Comparison of ENCODE assay signal across 13 cellular contexts in the genomic region with DNA sequence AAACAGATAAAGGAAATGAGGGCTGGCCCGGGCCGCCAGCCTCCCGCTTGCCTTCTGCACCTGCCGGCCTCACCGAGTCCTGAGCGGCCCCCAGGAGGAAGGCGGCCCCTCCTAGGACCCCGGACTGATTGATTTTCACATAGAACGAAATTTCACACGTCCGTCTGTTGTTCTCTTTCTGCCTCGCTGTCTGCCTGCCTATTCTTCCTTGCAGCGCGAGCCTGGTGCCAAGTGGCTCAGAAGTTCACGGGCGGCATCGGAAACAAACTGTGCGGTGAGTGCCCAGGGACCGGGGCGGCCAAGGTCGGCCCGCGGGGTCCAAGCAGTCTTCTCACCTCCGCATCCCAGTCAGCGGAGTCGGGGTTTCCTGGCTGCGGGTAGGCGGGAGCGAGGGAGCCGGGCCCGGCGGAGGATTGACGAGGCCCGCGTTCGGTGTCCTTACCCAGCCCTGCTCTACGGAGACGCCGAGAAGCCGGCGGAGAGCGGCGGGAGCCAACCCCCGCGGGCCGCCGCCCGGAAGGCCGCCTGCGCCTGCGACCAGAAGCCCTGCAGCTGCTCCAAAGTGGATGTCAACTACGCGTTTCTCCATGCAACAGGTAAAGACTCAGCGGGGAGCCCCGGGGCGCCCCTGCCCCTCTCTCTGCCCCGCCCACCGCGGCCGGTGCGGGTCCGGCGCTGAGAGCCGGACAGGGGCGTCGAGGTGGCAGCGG. TPM values are rescaled to one million over a fixed set of nuclear protein-coding genes. Genes with fewer than 3 reads are reported as not detected.
DNase-seq lines count a peak whose midpoint lies in the region; ATAC-seq and TF ChIP-seq lines count a peak whose summit lies in the region.
"Had no signal": no experiment of that assay in that cellular context is flagged by ENCODE, and none has a peak within 500 bp of the region (broad histone marks: within the 10 kb centered on the region; RNA-seq: fewer than 3 reads in every experiment).

No MANE protein-coding gene starts in this region.

- intact Hi-C loops in thyroid gland (cut with DNase I), result no loop called here
- intact Hi-C loops in mammary epithelial cell (cut with micrococcal nuclease), result no loop called here

- in situ Hi-C loops in mammary epithelial cell (cut with MboI; ENCODE audit: low sequenced_read_pairs in 2 of 2), result no loop called here

- H3K4me1 ChIP-seq in HUES64 (ENCODE audit: insufficient read depth, low read length) (peaks cover 26% of the 10 kb centered on the region), neuronal stem cell (ENCODE audit: control insufficient read depth in 2 of 2, insufficient read depth in 1 of 2, low read depth in 1 of 2, low read length in 2 of 2) (peaks cover 10 to 20% of the 10 kb centered on the region in 2 donors), thyroid gland (peaks cover 5 to 8% of the 10 kb centered on the region in 2 donors), mammary epithelial cell (ENCODE audit: insufficient read depth, low read length) (no peaks in the 10 kb centered on the region)

- no peak overlapping the region for H4K8ac ChIP-seq in neuronal stem cell (ENCODE audit: low read depth, low read length)

- H2BK12ac ChIP-seq in neuronal stem cell (ENCODE audit: low read length), result no peak overlapping the region

- no peaks in the 10 kb centered on the region for H3K79me2 ChIP-seq in mammary epithelial cell (ENCODE audit: insufficient read depth, low read length)

- H3K27me3 ChIP-seq in HUES64 (ENCODE audit: insufficient read depth, low read length), result peaks cover 94% of the 10 kb centered on the region
- peaks cover 27 to 100% (median 85%) of the 10 kb centered on the region in 3 experiments for H3K27me3 ChIP-seq in neuronal stem cell (ENCODE audit: control insufficient read depth in 3 of 3, insufficient read depth in 3 of 3, low read depth in 1 of 3, low read length in 3 of 3)
- peaks cover 8% of the 10 kb centered on the region for H3K27me3 ChIP-seq in thyroid gland
- H3K27me3 ChIP-seq in mammary epithelial cell (ENCODE audit: insufficient read depth, low read length), result peaks cover 40% of the 10 kb centered on the region

- H3K9ac ChIP-seq in HUES64 (ENCODE audit: low read depth, low read length) (no peak overlapping the region), neuronal stem cell (ENCODE audit: low read depth, low read length, poor library complexity) (no peak overlapping the region), mammary epithelial cell (ENCODE audit: insufficient read depth, low read length) (no peak overlapping the region)

- WGBS in HUES64, result under 1% methylated on average over 67 of the region's 67 CpGs
- WGBS in neuronal stem cell (ENCODE audit: extremely low coverage in 2 of 2, insufficient read length in 2 of 2, insufficient replicate concordance in 1 of 2), 2 donors, result no CpG with 5 or more reads among the region's 67 CpGs
- 4 to 5% methylated on average over 36 to 37 of the region's 67 CpGs for WGBS in thyroid gland, 2 donors
- 4% methylated on average over 26 of the region's 67 CpGs for WGBS in mammary epithelial cell (ENCODE audit: low coverage, missing lambda C conversion rate)

- no peak overlapping the region for H3K4ac ChIP-seq in neuronal stem cell (ENCODE audit: low read length)

- peak overlapping the region; percentile 53 for H3K4me3 ChIP-seq in HUES64 (ENCODE audit: low read length)
- H3K4me3 ChIP-seq in coronary artery, result peak overlapping the region; percentile 55
- no peak overlapping the region for H3K4me3 ChIP-seq in neuronal stem cell (ENCODE audit: low read length in 2 of 2)
- H3K4me3 ChIP-seq in thyroid gland (replicated peaks in 1 of 3), result no peak overlapping the region
- H3K4me3 ChIP-seq in mammary epithelial cell (replicated peaks in 1 of 3; ENCODE audit: insufficient read depth in 1 of 3, low read depth in 2 of 3, low read length in 3 of 3), result no peak overlapping the region

- H2BK15ac ChIP-seq in neuronal stem cell (ENCODE audit: low read length), result no peak overlapping the region

- H3K4me2 ChIP-seq in neuronal stem cell (ENCODE audit: insufficient read depth, low read length, poor library complexity, severe bottlenecking) (peak overlapping the region; percentile 60), mammary epithelial cell (ENCODE audit: insufficient read depth, low read depth, low read length) (no peak overlapping the region)

- ATAC-seq in HG03442 (IDR thresholded peaks at IDR 0.05; ENCODE audit: unreplicated experiment), result no peak
- ATAC-seq: left ventricle myocardium superior, right cardiac atrium had no signal

- H2BK120ac ChIP-seq in neuronal stem cell (ENCODE audit: low read depth, low read length), result no peak overlapping the region

- H2AK5ac ChIP-seq in neuronal stem cell (ENCODE audit: low read depth, low read length), result no peak overlapping the region

- no peaks in the 10 kb centered on the region for H4K20me1 ChIP-seq in mammary epithelial cell (ENCODE audit: insufficient read depth, low read length)

- no TSS peak for BruUV-seq in mammary epithelial cell (replicated peaks; lab: Mats Ljungman, UMichigan)

- dilution Hi-C loops in mammary epithelial cell (cut with HindIII; ENCODE audit: low sequenced_read_pairs), result no loop called here

- CTCF ChIA-PET in mammary epithelial cell (lab: Charles Lee; ENCODE audit: low non-redundant PET), result no interaction called here

- no peak overlapping the region for H4K91ac ChIP-seq in neuronal stem cell (ENCODE audit: low read depth, low read length, poor library complexity)

- H3K18ac ChIP-seq in neuronal stem cell (ENCODE audit: low read length), result peak overlapping the region; percentile 49

- H2AFZ ChIP-seq in neuronal stem cell (ENCODE audit: low read length), result peak overlapping the region; percentile 64
- H2AFZ ChIP-seq in mammary epithelial cell (ENCODE audit: low read depth, low read length), result no peak overlapping the region

- no peak overlapping the region for H3K14ac ChIP-seq in neuronal stem cell (ENCODE audit: low read length)

- TF ChIP-seq CTCF in coronary artery (IDR thresholded peaks at IDR 0.05) (no peak), thyroid gland (IDR thresholded peaks at IDR 0.05) (no peak), mammary epithelial cell (conservative IDR thresholded peaks at IDR 0.05 in 1 of 2, IDR thresholded peaks at IDR 0.05 in 1 of 2; ENCODE audit: extremely low read depth in 1 of 2, insufficient read depth in 1 of 2, low read depth in 1 of 2, low read length in 2 of 2) (no peak)

- H3K79me1 ChIP-seq in neuronal stem cell (ENCODE audit: low read depth, low read length), result no peaks in the 10 kb centered on the region

- H3K27ac ChIP-seq in HUES64 (ENCODE audit: low read depth, low read length) (no peak overlapping the region), coronary artery (no peak overlapping the region), neuronal stem cell (replicated peaks; ENCODE audit: low read length) (no peak overlapping the region), thyroid gland (no peak overlapping the region), mammary epithelial cell (ENCODE audit: insufficient read depth, low read depth, low read length) (no peak overlapping the region)
- H3K27ac ChIP-seq: epithelial cell of prostate had no signal

- no peak for TF ChIP-seq POLR2A in thyroid gland (IDR thresholded peaks at IDR 0.05)

- H3K23ac ChIP-seq in neuronal stem cell (ENCODE audit: low read depth, low read length, poor library complexity), result peak overlapping the region; percentile 26

- H3K9me3 ChIP-seq in HUES64 (ENCODE audit: insufficient read depth, low read depth, low read length) (no peaks in the 10 kb centered on the region), neuronal stem cell (replicated peaks in 1 of 2; ENCODE audit: control insufficient read depth in 2 of 2, insufficient read depth in 1 of 2, low read depth in 1 of 2, low read length in 2 of 2) (peaks cover 0 to 3% of the 10 kb centered on the region in 2 donors), thyroid gland (no peaks in the 10 kb centered on the region), mammary epithelial cell (replicated peaks; ENCODE audit: insufficient read depth, low read length) (no peaks in the 10 kb centered on the region)

- H3K36me3 ChIP-seq in HUES64 (ENCODE audit: insufficient read depth, low read length), result no peaks in the 10 kb centered on the region
- no peaks in the 10 kb centered on the region for H3K36me3 ChIP-seq in neuronal stem cell (replicated peaks in 1 of 2; ENCODE audit: control insufficient read depth in 2 of 2, insufficient read depth in 2 of 2, low read length in 2 of 2)
- H3K36me3 ChIP-seq in thyroid gland, result no peaks in the 10 kb centered on the region
- H3K36me3 ChIP-seq in mammary epithelial cell (ENCODE audit: insufficient read depth, low read length), result no peaks in the 10 kb centered on the region

- DNase-seq in NCI-H2081 (lab: John Stamatoyannopoulos, UW) (peak; percentile 34 to 75), NCI-H2081 treated with DMSO at 0.1 percent for 48 hours (lab: John Stamatoyannopoulos, UW) (no peak), coronary artery (ENCODE audit: low spot score) (no peak), neuronal stem cell (ENCODE audit: low spot score) (no peak), thyroid gland (no peak), mammary epithelial cell (no peak)
- DNase-seq: left ventricle myocardium superior had no signal

- no peak overlapping the region for H2BK5ac ChIP-seq in neuronal stem cell (ENCODE audit: low read length)

RNA-seq across cellular contexts. Expression of a gene that starts 1.0 kb away (rescaled TPM):
- polyA plus RNA-seq in HUES64 (2013, experiment 1 of 2), result 2.3 TPM
- 1.4 TPM for polyA plus RNA-seq in HUES64 (2013, experiment 2 of 2)
- polyA plus RNA-seq in neuronal stem cell (2013, experiment 1 of 2), result 0.40 TPM
- 0.51 TPM for polyA plus RNA-seq in neuronal stem cell (2013, experiment 2 of 2)
- total RNA-seq in thyroid gland (not detected), mammary epithelial cell (not detected)
- not detected for polyA plus RNA-seq in mammary epithelial cell
- not detected for polyA minus RNA-seq in mammary epithelial cell
- total RNA-seq: HT1080, left ventricle myocardium superior, right cardiac atrium had no signal
- polyA plus RNA-seq: AG04450, right cardiac atrium had no signal

Comparison
In these comparisons a context has a peak if more than half of its experiments do, and no peak if none do; other contexts are left out.
1. DNase-seq: peak in NCI-H2081 (2 of 2); none in NCI-H2081 treated with DMSO at 0.1 percent for 48 hours (single experiment), coronary artery (single experiment), neuronal stem cell (single experiment), thyroid gland (0 of 2) and mammary epithelial cell (single experiment).
2. H3K4me3 ChIP-seq: peak in HUES64 (single experiment) and coronary artery (single experiment); none in neuronal stem cell (0 of 2), thyroid gland (0 of 3) and mammary epithelial cell (0 of 3).